ENCODE assay signal across 17 cellular contexts in genomic region chr13:40604135-40604534, GRCh38.
DNase-seq lines count a peak whose midpoint lies in the region; ATAC-seq, FAIRE-seq and TF ChIP-seq lines count a peak whose summit lies in the region.
"Had no signal": no experiment of that assay in that cellular context is flagged by ENCODE, and none has a peak within 500 bp of the region (broad histone marks: within the 10 kb centered on the region; RNA-seq: fewer than 3 reads in every experiment).

No MANE protein-coding gene starts in this region.

- POLR2A ChIA-PET in naive thymus-derived CD8-positive, alpha-beta T cell (lab: Charles Lee) = interaction anchor here (1.1 to 1.4 kb wide), 2 partner anchors 9 to 62 kb away, joined by 3 to 5 read pairs; no protein-coding TSS in a partner anchor

- peaks cover 90% of the 10 kb centered on the region for H3K4me1 Mint-ChIP-seq in activated T-cell treated with anti-CD3 and anti-CD28 coated beads, Interleukin-2, amount 50 U/mL, for 24 hours (ENCODE audit: low read depth)
- peaks cover 84% of the 10 kb centered on the region for H3K4me1 Mint-ChIP-seq in activated naive CD8-positive, alpha-beta T cell treated with anti-CD3 and anti-CD28 coated beads for 36 hours
- H3K4me1 Mint-ChIP-seq in naive thymus-derived CD8-positive, alpha-beta T cell = peaks cover 50 to 91% (median 86%) of the 10 kb centered on the region in 4 donors

- H3K27me3 Mint-ChIP-seq in activated T-cell treated with anti-CD3 and anti-CD28 coated beads, Interleukin-2, amount 50 U/mL, for 24 hours = no peaks in the 10 kb centered on the region
- no peaks in the 10 kb centered on the region for H3K27me3 Mint-ChIP-seq in activated naive CD8-positive, alpha-beta T cell treated with anti-CD3 and anti-CD28 coated beads for 36 hours
- H3K27me3 Mint-ChIP-seq in naive thymus-derived CD8-positive, alpha-beta T cell = no peaks in the 10 kb centered on the region

- DNase-seq in activated T-cell treated with anti-CD3 and anti-CD28 coated beads, Interleukin-2, amount 50 U/mL, for 24 hours = no peak
- DNase-seq in activated T-cell treated with anti-CD3 and anti-CD28 coated beads for 4 hours (no peak), GM12892 (ENCODE audit: insufficient read length) (no peak), NCI-H82 treated with DMSO at 0.1 percent for 48 hours (lab: John Stamatoyannopoulos, UW; ENCODE audit: unreplicated experiment) (no peak)
- DNase-seq in activated naive CD8-positive, alpha-beta T cell treated with anti-CD3 and anti-CD28 coated beads for 36 hours = no peak
- DNase-seq in naive thymus-derived CD8-positive, alpha-beta T cell = no peak
- DNase-seq: DMS 273 treated with DMSO at 0.1 percent for 48 hours, GM23248, HCEC 1CT, NCI-H1417, NCI-H187 treated with DMSO at 0.1 percent for 48 hours, NCI-H345, NCI-H526, RPMI8226, SIG-M5 had no signal

- no peak for TF ChIP-seq POLR2A in GM12892 (IDR thresholded peaks at IDR 0.05; ENCODE audit: low read depth, low read length)

- H3K9me3 Mint-ChIP-seq in activated T-cell treated with anti-CD3 and anti-CD28 coated beads, Interleukin-2, amount 50 U/mL, for 24 hours = peaks cover 4% of the 10 kb centered on the region
- H3K9me3 Mint-ChIP-seq in activated naive CD8-positive, alpha-beta T cell treated with anti-CD3 and anti-CD28 coated beads for 36 hours = peaks cover 2% of the 10 kb centered on the region
- peaks cover 0 to 2% (median 0%) of the 10 kb centered on the region in 9 donors for H3K9me3 Mint-ChIP-seq in naive thymus-derived CD8-positive, alpha-beta T cell

- H3K36me3 Mint-ChIP-seq in activated T-cell treated with anti-CD3 and anti-CD28 coated beads, Interleukin-2, amount 50 U/mL, for 24 hours (ENCODE audit: low read depth) = peaks cover 46% of the 10 kb centered on the region
- peaks cover 39% of the 10 kb centered on the region for H3K36me3 Mint-ChIP-seq in activated naive CD8-positive, alpha-beta T cell treated with anti-CD3 and anti-CD28 coated beads for 36 hours
- H3K36me3 Mint-ChIP-seq in naive thymus-derived CD8-positive, alpha-beta T cell = peaks cover 0 to 5% (median 2%) of the 10 kb centered on the region in 3 donors

- FAIRE-seq in GM12892 (lab: Jason Lieb, UNC) = peak; percentile 57

- no peak overlapping the region for H3K4me3 Mint-ChIP-seq in activated T-cell treated with anti-CD3 and anti-CD28 coated beads, Interleukin-2, amount 50 U/mL, for 24 hours
- no peak overlapping the region for H3K4me3 Mint-ChIP-seq in activated naive CD8-positive, alpha-beta T cell treated with anti-CD3 and anti-CD28 coated beads for 36 hours
- peak overlapping the region in 6 of 10 donors; percentile 7 to 58 (median 42) for H3K4me3 Mint-ChIP-seq in naive thymus-derived CD8-positive, alpha-beta T cell

- no peak for ATAC-seq in naive thymus-derived CD8-positive, alpha-beta T cell
- no peak for ATAC-seq in GM19035 (IDR thresholded peaks at IDR 0.05; ENCODE audit: unreplicated experiment)
- no peak for ATAC-seq in HG02870 (IDR thresholded peaks at IDR 0.05; ENCODE audit: unreplicated experiment)

- peak overlapping the region; percentile 69 for H3K27ac Mint-ChIP-seq in activated T-cell treated with anti-CD3 and anti-CD28 coated beads, Interleukin-2, amount 50 U/mL, for 24 hours
- H3K27ac Mint-ChIP-seq in activated naive CD8-positive, alpha-beta T cell treated with anti-CD3 and anti-CD28 coated beads for 36 hours = peak overlapping the region; percentile 83
- peak overlapping the region; percentile 1 to 49 (median 35) for H3K27ac Mint-ChIP-seq in naive thymus-derived CD8-positive, alpha-beta T cell

Comparison
In these comparisons a context has a peak if more than half of its experiments do, and no peak if none do; other contexts are left out.
1. H3K4me3 Mint-ChIP-seq: peak in naive thymus-derived CD8-positive, alpha-beta T cell (6 of 10); none in activated T-cell treated with anti-CD3 and anti-CD28 coated beads, Interleukin-2, amount 50 U/mL, for 24 hours (single experiment) and activated naive CD8-positive, alpha-beta T cell treated with anti-CD3 and anti-CD28 coated beads for 36 hours (single experiment).
2. Peak in every context shown above with its lines, with median percentiles within 50 percentile points of each other: H3K27ac Mint-ChIP-seq.